In genomic region chr10:125216309-125216708, GRCh38 we compare ENCODE assay signal across 28 cellular contexts.
"Had no signal": no experiment of that assay in that cellular context is flagged by ENCODE, and none has a peak within 500 bp of the region (broad histone marks: within the 10 kb centered on the region; RNA-seq: fewer than 3 reads in every experiment).

No MANE protein-coding gene starts in this region.

- H3K36me3 ChIP-seq: colonic mucosa, esophagus muscularis mucosa, esophagus squamous epithelium, gastrocnemius medialis, gastroesophageal sphincter, heart left ventricle, heart right ventricle had no signal

- H3K27me3 ChIP-seq: colonic mucosa, foreskin keratinocyte, gastrocnemius medialis had no signal

- H3K4me1 ChIP-seq: colonic mucosa, esophagus muscularis mucosa, esophagus squamous epithelium, gastrocnemius medialis, gastroesophageal sphincter, heart left ventricle, heart right ventricle had no signal

- H3K4me3 ChIP-seq: colonic mucosa, coronary artery, dorsolateral prefrontal cortex, esophagus muscularis mucosa, esophagus squamous epithelium, gastrocnemius medialis, gastroesophageal sphincter, heart left ventricle, heart right ventricle had no signal

- DNase-seq: colonic mucosa; cortex of kidney; dermis blood vessel endothelial cell; dorsolateral prefrontal cortex; effector CD4-positive, alpha-beta T cell; effector memory CD4-positive, alpha-beta T cell; effector memory CD8-positive, alpha-beta T cell; erythroblast; esophagus squamous epithelium; foreskin fibroblast; foreskin keratinocyte; foreskin melanocyte; gastrocnemius medialis; glutamatergic neuron; head of caudate nucleus; heart left ventricle; heart right ventricle had no signal

- H3K27ac ChIP-seq: colonic mucosa, coronary artery, dorsolateral prefrontal cortex, epithelial cell of prostate, esophagus muscularis mucosa, esophagus squamous epithelium, foreskin keratinocyte, gastrocnemius medialis, gastroesophageal sphincter, heart left ventricle, heart right ventricle had no signal

- H3K4me3 Mint-ChIP-seq: dendritic cell treated with granulocyte-macrophage colony-stimulating factor and Interleukin-4, amounts not matched to agents 40 ng/mL and 50 ng/mL, for 4 days; effector memory CD8-positive, alpha-beta T cell; endodermal cell had no signal

- FAIRE-seq: colon, endometrium, endothelial cell of umbilical vein, frontal cortex had no signal

- H3K9me3 ChIP-seq: colonic mucosa, esophagus muscularis mucosa, esophagus squamous epithelium, gastrocnemius medialis, gastroesophageal sphincter, heart left ventricle, heart right ventricle had no signal

- ATAC-seq: effector memory CD8-positive, alpha-beta T cell; esophagus mucosa; foreskin keratinocyte; gastrocnemius medialis; gastroesophageal sphincter; heart left ventricle; heart right ventricle had no signal

- H3K27ac Mint-ChIP-seq: dendritic cell treated with granulocyte-macrophage colony-stimulating factor and Interleukin-4, amounts not matched to agents 40 ng/mL and 50 ng/mL, for 4 days; effector memory CD8-positive, alpha-beta T cell; endodermal cell had no signal

- H3K9me3 Mint-ChIP-seq: dendritic cell treated with granulocyte-macrophage colony-stimulating factor and Interleukin-4, amounts not matched to agents 40 ng/mL and 50 ng/mL, for 4 days; effector memory CD8-positive, alpha-beta T cell had no signal
